In the genomic region with DNA sequence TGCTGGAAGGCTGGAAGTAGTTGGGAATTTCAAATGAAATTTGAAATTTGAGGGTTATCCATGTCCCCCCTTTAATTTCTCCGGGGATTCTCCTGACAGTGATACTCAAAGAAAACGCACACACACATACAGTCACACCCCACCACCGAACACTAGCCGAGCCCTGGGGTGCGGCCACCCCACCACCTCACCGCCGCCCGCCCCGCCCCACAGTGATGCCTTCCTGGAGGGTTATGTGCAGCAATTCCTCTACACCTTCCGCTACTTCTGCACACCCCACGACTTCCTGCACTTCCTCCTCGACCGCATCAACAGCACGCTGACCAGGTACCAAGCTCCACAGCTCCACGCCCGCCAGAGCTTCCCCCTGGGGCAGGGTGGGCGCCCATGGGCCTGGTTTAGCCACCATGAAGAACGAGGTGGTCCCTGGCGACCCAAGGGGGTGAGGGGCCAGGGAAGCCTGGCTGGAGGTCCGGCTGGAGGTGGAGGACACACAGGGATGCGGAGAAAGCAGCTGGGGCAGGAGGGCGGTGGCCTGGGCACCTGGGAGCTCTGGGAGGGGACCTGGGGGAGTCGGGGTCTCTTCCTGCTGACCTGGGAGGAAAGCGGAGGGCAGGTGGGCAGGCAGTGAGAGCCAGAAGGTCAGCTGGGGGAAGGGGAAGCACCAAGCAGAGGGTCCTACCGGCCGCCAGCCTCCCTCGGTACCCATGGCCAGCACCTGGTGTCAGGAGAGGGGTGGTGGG, we compare ENCODE assay signal across 24 cellular contexts. TPM values are rescaled to one million over a fixed set of nuclear protein-coding genes. Genes with fewer than 3 reads are reported as not detected.
"Had no signal": no experiment of that assay in that cellular context is flagged by ENCODE, and none has a peak within 500 bp of the region (broad histone marks: within the 10 kb centered on the region; RNA-seq: fewer than 3 reads in every experiment).

No MANE protein-coding gene starts in this region.

- H3K36me3 Mint-ChIP-seq: brain, T-cell had no signal

- FAIRE-seq: astrocyte had no signal

- ATAC-seq: T-cell had no signal

- H3K27me3 Mint-ChIP-seq: brain had no signal

- H3K4me3 Mint-ChIP-seq: activated T-cell treated with anti-CD3 and anti-CD28 coated beads, Interleukin-2, amount 50 U/mL, for 4 hours; brain; T-cell had no signal

- H3K27ac Mint-ChIP-seq: brain, T-cell had no signal

- H3K4me2 ChIP-seq: KMS-11 had no signal

- H3K4me3 ChIP-seq: SK-N-MC had no signal

- H3K4me1 Mint-ChIP-seq: brain had no signal

- H3K9ac ChIP-seq: KMS-11 had no signal

- DNase-seq: activated CD4-positive, alpha-beta T cell treated with anti-CD3 and anti-CD28 coated beads, Interleukin-2, amount 50 U/mL, for 48 hours; activated CD4-positive, CD25-positive, alpha-beta regulatory T cell; activated effector memory CD4-positive, alpha-beta T cell treated with anti-CD3 and anti-CD28 coated beads, Interleukin-2, amount 50 U/mL, for 16 hours; activated naive CD4-positive, alpha-beta T cell treated with anti-CD3 and anti-CD28 coated beads, Interleukin-2, amount 50 U/mL, for 16 hours; activated T-cell treated with anti-CD3 and anti-CD28 coated beads, Interleukin-2, amount 50 U/mL, for 4 hours; amygdala; NCI-H1092; NCI-H1417; NCI-H1694; NCI-H2029; NCI-H2107; NCI-H345; NCI-H510A; NCI-H526 treated with DMSO at 0.1 percent for 48 hours; NCI-H82; T-cell had no signal

- H3K9me3 Mint-ChIP-seq: activated T-cell treated with anti-CD3 and anti-CD28 coated beads, Interleukin-2, amount 50 U/mL, for 4 hours; brain; T-cell had no signal

- H3K27ac ChIP-seq: KMS-11, SK-N-MC, VCaP had no signal

RNA-seq across cellular contexts. Expression of gene UTF1, which starts 19.4 kb away (rescaled TPM):
- total RNA-seq: MCF 10A, OCI-LY7, RPMI7951 had no signal

RNA-seq across cellular contexts. Expression of gene VENTX, which starts 27.1 kb away (rescaled TPM):
- total RNA-seq: activated T-cell treated with anti-CD3 and anti-CD28 coated beads, Interleukin-2, amount 50 U/mL, for 4 hours; MCF 10A; OCI-LY7; RPMI7951 had no signal

RNA-seq across cellular contexts. Expression of gene KNDC1, which starts 50.5 kb away (rescaled TPM):
- total RNA-seq: OCI-LY7, RPMI7951 had no signal
